13 cellular contexts compared by ENCODE assay signal in the genomic region with DNA sequence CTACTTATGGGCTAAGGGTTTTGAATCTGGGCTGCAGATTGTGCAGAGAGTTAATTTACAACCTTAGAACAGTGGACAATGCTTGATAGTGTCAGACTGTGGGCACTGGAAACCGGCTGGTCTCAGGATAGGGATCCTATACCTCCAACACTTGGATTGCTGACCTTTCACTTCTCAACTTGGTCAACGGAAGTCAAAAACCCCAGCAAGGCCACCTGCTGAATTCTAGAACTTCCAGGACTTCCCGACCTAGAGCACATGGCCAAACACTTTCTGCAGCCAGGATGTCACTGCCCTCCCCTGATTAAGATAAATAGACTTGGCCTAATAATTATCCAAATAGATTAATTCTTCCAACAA. TPM values are rescaled to one million over a fixed set of nuclear protein-coding genes. Genes with fewer than 3 reads are reported as not detected.
A peak's percentile ranks its signal among the peaks of the same experiment; 100 is the strongest.
DNase-seq lines count a peak whose midpoint lies in the region; ATAC-seq and TF ChIP-seq lines count a peak whose summit lies in the region.
"Had no signal": no experiment of that assay in that cellular context is flagged by ENCODE, and none has a peak within 500 bp of the region (broad histone marks: within the 10 kb centered on the region; RNA-seq: fewer than 3 reads in every experiment).

No MANE protein-coding gene starts in this region.

- H3K4me1 ChIP-seq in right atrium auricular region (peaks cover 0 to 13% of the 10 kb centered on the region in 2 donors), heart left ventricle (peaks cover 0 to 83% (median 6%) of the 10 kb centered on the region in 12 donors), adrenal gland (replicated peaks in 1 of 2) (peaks cover 14 to 44% of the 10 kb centered on the region in 2 donors), muscle layer of duodenum (ENCODE audit: control insufficient read depth in 1 of 2, insufficient read depth in 2 of 2, low read length in 2 of 2) (peaks cover 9 to 20% of the 10 kb centered on the region in 2 donors), vagina (peaks cover 43% of the 10 kb centered on the region)

- H3K27ac ChIP-seq in right atrium auricular region (peak overlapping the region in 1 of 2 donors; percentile 36), heart left ventricle (peak overlapping the region in 3 of 12 donors; percentile 29 to 95 (median 41)), adrenal gland (peak overlapping the region in 4 of 5 donors; percentile 29 to 87 (median 66)), muscle layer of duodenum (ENCODE audit: low read length) (peak overlapping the region; percentile 72), vagina (peak overlapping the region; percentile 78)

- ATAC-seq in heart left ventricle: no peak
- no peak for ATAC-seq in GM19452 (IDR thresholded peaks at IDR 0.05; ENCODE audit: unreplicated experiment)
- ATAC-seq in SK-N-SH treated with all-trans-retinoic acid at 6 μM for 48 hours: no peak
- ATAC-seq: Panc1 had no signal

- TF ChIP-seq POLR2A in heart left ventricle (IDR thresholded peaks at IDR 0.05) (no peak), adrenal gland (IDR thresholded peaks at IDR 0.05) (no peak), vagina (IDR thresholded peaks at IDR 0.05) (no peak)

- WGBS in heart left ventricle, 4 donors: 55 to 75% (median 68%) methylated on average over 3 of the region's 3 CpGs
- WGBS in adrenal gland, 4 donors: 39 to 72% (median 58%) methylated on average over 3 of the region's 3 CpGs

- H3K4me3 ChIP-seq in right atrium auricular region (no peak overlapping the region), heart left ventricle (peak overlapping the region in 2 of 12 donors; percentile 38 to 67), adrenal gland (peak overlapping the region in 1 of 4 donors; percentile 21), muscle layer of duodenum (ENCODE audit: low read depth in 1 of 2, low read length in 2 of 2) (peak overlapping the region in 1 of 2 donors; percentile 13), vagina (peak overlapping the region in 1 of 2 donors; percentile 32)

- TF ChIP-seq CTCF in right atrium auricular region (IDR thresholded peaks at IDR 0.05) (no peak), heart left ventricle (IDR thresholded peaks at IDR 0.05) (no peak), adrenal gland (IDR thresholded peaks at IDR 0.05) (no peak), vagina (IDR thresholded peaks at IDR 0.05) (no peak)

- H3K27me3 ChIP-seq in right atrium auricular region (no peaks in the 10 kb centered on the region), heart left ventricle (peaks cover 0 to 22% (median 4%) of the 10 kb centered on the region in 9 donors), adrenal gland (no peaks in the 10 kb centered on the region), muscle layer of duodenum (ENCODE audit: low read depth, low read length) (no peaks in the 10 kb centered on the region), vagina (no peaks in the 10 kb centered on the region)

- peak; percentile 26 for DNase-seq in right atrium auricular region (ENCODE audit: low spot score)
- DNase-seq in heart left ventricle: no peak
- DNase-seq in adrenal gland: no peak
- no peak for DNase-seq in vagina (ENCODE audit: extremely low spot score in 2 of 2)
- no peak for DNase-seq in OCI-M2 (lab: John Stamatoyannopoulos, UW; ENCODE audit: unreplicated experiment)
- DNase-seq: effector CD8-positive, alpha-beta T cell; NCI-H187 had no signal

- intact Hi-C loops in heart left ventricle (cut with DNase I) (no loop called here), adrenal gland (cut with DNase I) (no loop called here), vagina (cut with DNase I) (no loop called here)

- H3K9me3 ChIP-seq in right atrium auricular region (no peaks in the 10 kb centered on the region), heart left ventricle (no peaks in the 10 kb centered on the region), adrenal gland (replicated peaks in 1 of 3) (no peaks in the 10 kb centered on the region), muscle layer of duodenum (ENCODE audit: control insufficient read depth in 1 of 2, low read length in 2 of 2) (no peaks in the 10 kb centered on the region), vagina (no peaks in the 10 kb centered on the region)
- H3K9me3 ChIP-seq: heart right ventricle had no signal

- H3K36me3 ChIP-seq in right atrium auricular region (no peaks in the 10 kb centered on the region), heart left ventricle (peaks cover 0 to 9% (median 0%) of the 10 kb centered on the region in 9 donors), adrenal gland (replicated peaks in 1 of 2) (no peaks in the 10 kb centered on the region), muscle layer of duodenum (ENCODE audit: control insufficient read depth in 1 of 2, insufficient read depth in 2 of 2, low read length in 2 of 2) (peaks cover 0 to 4% of the 10 kb centered on the region in 2 donors), vagina (peaks cover 0 to 4% of the 10 kb centered on the region in 2 donors)

TF ChIP-seq in SK-N-SH treated with all-trans-retinoic acid at 6 μM for 48 hours, 23 proteins besides CTCF, POLR2A, EP300 and RAD21:
- TF ChIP-seq SNAI2 (CRISPR knock-in tag; IDR thresholded peaks at IDR 0.05) (no peak), ZFP3 (CRISPR knock-in tag; IDR thresholded peaks at IDR 0.05) (no peak), ZNF70 (CRISPR knock-in tag; IDR thresholded peaks at IDR 0.05) (no peak), CSDC2 (CRISPR knock-in tag; IDR thresholded peaks at IDR 0.05) (no peak), ZFP30 (CRISPR knock-in tag; IDR thresholded peaks at IDR 0.05) (no peak), ZNF565 (CRISPR knock-in tag; conservative IDR thresholded peaks at IDR 0.05; ENCODE audit: low read depth) (no peak), TCF4 (CRISPR knock-in tag; IDR thresholded peaks at IDR 0.05; ENCODE audit: borderline replicate concordance) (no peak), ESRRG (CRISPR knock-in tag; IDR thresholded peaks at IDR 0.05) (no peak)
- TF ChIP-seq, protein P1, sequence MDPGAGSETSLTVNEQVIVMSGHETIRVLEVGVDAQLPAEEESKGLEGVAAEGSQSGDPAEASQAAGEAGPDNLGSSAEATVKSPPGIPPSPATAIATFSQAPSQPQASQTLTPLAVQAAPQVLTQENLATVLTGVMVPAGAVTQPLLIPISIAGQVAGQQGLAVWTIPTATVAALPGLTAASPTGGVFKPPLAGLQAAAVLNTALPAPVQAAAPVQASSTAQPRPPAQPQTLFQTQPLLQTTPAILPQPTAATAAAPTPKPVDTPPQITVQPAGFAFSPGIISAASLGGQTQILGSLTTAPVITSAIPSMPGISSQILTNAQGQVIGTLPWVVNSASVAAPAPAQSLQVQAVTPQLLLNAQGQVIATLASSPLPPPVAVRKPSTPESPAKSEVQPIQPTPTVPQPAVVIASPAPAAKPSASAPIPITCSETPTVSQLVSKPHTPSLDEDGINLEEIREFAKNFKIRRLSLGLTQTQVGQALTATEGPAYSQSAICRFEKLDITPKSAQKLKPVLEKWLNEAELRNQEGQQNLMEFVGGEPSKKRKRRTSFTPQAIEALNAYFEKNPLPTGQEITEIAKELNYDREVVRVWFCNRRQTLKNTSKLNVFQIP (CRISPR knock-in tag; IDR thresholded peaks at IDR 0.05; ENCODE audit: borderline replicate concordance, low read depth): no peak

RNA-seq across cellular contexts. Expression of gene DENND2D, which starts 0.3 kb away (rescaled TPM):
- total RNA-seq in right atrium auricular region (1 to 10 TPM; 1.7 to 5.7 TPM), heart left ventricle (10 to 100 TPM in 1 of 9 donors, 1 to 10 TPM in 7, under 1 TPM in 1; 0.96 to 23.9 (median 2.3) TPM), adrenal gland (10 to 100 TPM; 37.0 to 62.9 (median 42.7) TPM), vagina (25.5 TPM)
- polyA plus RNA-seq in heart left ventricle (1 to 10 TPM in 1 of 2 donors, under 1 TPM in 1; 0.99 to 1.2 TPM), adrenal gland (10 to 100 TPM; 38.1 to 57.3 (median 39.9) TPM)
- total RNA-seq: G401 had no signal

RNA-seq across cellular contexts. Expression of gene CHI3L2, which starts 26.7 kb away (rescaled TPM):
- total RNA-seq in right atrium auricular region (1 to 10 TPM in 1 of 2 donors, under 1 TPM in 1; 0.52 to 9.9 TPM), heart left ventricle (10 to 100 TPM in 1 of 9 donors, 1 to 10 TPM in 7, not detected in 1; 1.0 to 23.0 (median 2.1) TPM), adrenal gland (1 to 10 TPM in 5 of 8 donors, under 1 TPM in 2, not detected in 1; 0.84 to 9.1 (median 2.8) TPM), vagina (5.6 TPM)
- polyA plus RNA-seq in heart left ventricle (1 to 10 TPM; 1.8 to 5.0 TPM), adrenal gland (1 to 10 TPM in 2 of 3 donors, under 1 TPM in 1; 0.35 to 3.0 (median 2.7) TPM)
- total RNA-seq: G401 had no signal
